Comparison of ENCODE assay signal across 17 cellular contexts in genomic region chr6:138334000-138334399, GRCh38. TPM values are rescaled to one million over a fixed set of nuclear protein-coding genes. Genes with fewer than 3 reads are reported as not detected.
DNase-seq lines count a peak whose midpoint lies in the region; ATAC-seq and TF ChIP-seq lines count a peak whose summit lies in the region.
"Had no signal": no experiment of that assay in that cellular context is flagged by ENCODE, and none has a peak within 500 bp of the region (broad histone marks: within the 10 kb centered on the region; RNA-seq: fewer than 3 reads in every experiment).

No MANE protein-coding gene starts in this region.

- intact Hi-C loops in Right ventricle myocardium inferior (cut with DNase I) (no loop called here), left ventricle myocardium inferior (cut with micrococcal nuclease) (no loop called here)

- no peak overlapping the region for H3K27ac Mint-ChIP-seq in activated CD4-positive, alpha-beta T cell treated with anti-CD3 and anti-CD28 coated beads, Interleukin-2, amount 10 ng/mL, durations not matched to agents 7 days and 5 days
- H3K27ac Mint-ChIP-seq: CD8-positive, alpha-beta memory T cell had no signal

- no peaks in the 10 kb centered on the region for H3K4me1 ChIP-seq in right atrium auricular region
- H3K4me1 ChIP-seq in left ventricle myocardium inferior: peaks cover 4% of the 10 kb centered on the region
- H3K4me1 ChIP-seq: BLaER1, Caco-2 had no signal

- no peak overlapping the region for H3K27ac ChIP-seq in right atrium auricular region
- no peak overlapping the region for H3K27ac ChIP-seq in left ventricle myocardium inferior (replicated peaks)
- H3K27ac ChIP-seq: BLaER1 had no signal

- H3K36me3 ChIP-seq in right atrium auricular region (no peaks in the 10 kb centered on the region), left ventricle myocardium inferior (no peaks in the 10 kb centered on the region)
- H3K36me3 ChIP-seq: BLaER1 had no signal

- H3K9me3 ChIP-seq in right atrium auricular region: no peaks in the 10 kb centered on the region
- H3K9me3 ChIP-seq in left ventricle myocardium inferior (replicated peaks): no peaks in the 10 kb centered on the region
- H3K9me3 ChIP-seq: BLaER1, Caco-2 had no signal

- CTCF ChIA-PET in activated CD4-positive, alpha-beta T cell treated with anti-CD3 and anti-CD28 coated beads, Interleukin-2, amount 10 ng/mL, durations not matched to agents 7 days and 5 days (lab: Charles Lee): no interaction called here

- ATAC-seq in Right ventricle myocardium inferior (peak; percentile 76), HG03108 (IDR thresholded peaks at IDR 0.05; ENCODE audit: unreplicated experiment) (no peak), HG03159 (IDR thresholded peaks at IDR 0.05; ENCODE audit: unreplicated experiment) (no peak)
- ATAC-seq: HepG2 had no signal

- H3K36me3 Mint-ChIP-seq in activated CD4-positive, alpha-beta T cell treated with anti-CD3 and anti-CD28 coated beads, Interleukin-2, amount 10 ng/mL, durations not matched to agents 7 days and 5 days (ENCODE audit: low read depth): no peaks in the 10 kb centered on the region
- H3K36me3 Mint-ChIP-seq: CD8-positive, alpha-beta memory T cell had no signal

- no peaks in the 10 kb centered on the region for H3K9me3 Mint-ChIP-seq in activated CD4-positive, alpha-beta T cell treated with anti-CD3 and anti-CD28 coated beads, Interleukin-2, amount 10 ng/mL, durations not matched to agents 7 days and 5 days
- H3K9me3 Mint-ChIP-seq: CD8-positive, alpha-beta memory T cell had no signal

- no peak for TF ChIP-seq CTCF in right atrium auricular region (IDR thresholded peaks at IDR 0.05)
- no peak for TF ChIP-seq CTCF in left ventricle myocardium inferior (IDR thresholded peaks at IDR 0.05; ENCODE audit: borderline replicate concordance)
- no peak for TF ChIP-seq CTCF in GM13976 (IDR thresholded peaks at IDR 0.05; ENCODE audit: borderline replicate concordance, control extremely low read depth, extremely low read depth, insufficient read depth, missing control alignments)

- no peaks in the 10 kb centered on the region for H3K27me3 ChIP-seq in right atrium auricular region
- H3K27me3 ChIP-seq in left ventricle myocardium inferior (ENCODE audit: low read depth): no peaks in the 10 kb centered on the region
- H3K27me3 ChIP-seq: BLaER1 had no signal

- in situ Hi-C loops in GM13976 (cut with MboI; ENCODE audit: low sequenced_read_pairs, unreplicated experiment): no loop called here

- H3K4me3 Mint-ChIP-seq in activated CD4-positive, alpha-beta T cell treated with anti-CD3 and anti-CD28 coated beads, Interleukin-2, amount 10 ng/mL, durations not matched to agents 7 days and 5 days: no peak overlapping the region
- H3K4me3 Mint-ChIP-seq: CD8-positive, alpha-beta memory T cell had no signal

- H3K4me3 ChIP-seq in right atrium auricular region: no peak overlapping the region
- H3K4me3 ChIP-seq in left ventricle myocardium inferior: no peak overlapping the region
- H3K4me3 ChIP-seq: BLaER1 had no signal

- no peaks in the 10 kb centered on the region for H3K4me1 Mint-ChIP-seq in activated CD4-positive, alpha-beta T cell treated with anti-CD3 and anti-CD28 coated beads, Interleukin-2, amount 10 ng/mL, durations not matched to agents 7 days and 5 days
- H3K4me1 Mint-ChIP-seq: CD8-positive, alpha-beta memory T cell had no signal

- no peak for DNase-seq in Right ventricle myocardium inferior (ENCODE audit: missing footprints)
- no peak for DNase-seq in right atrium auricular region (ENCODE audit: low spot score)
- peak; percentile 65 for DNase-seq in cerebellar cortex (ENCODE audit: low spot score)
- DNase-seq in left ventricle myocardium inferior: peak; percentile 21
- DNase-seq in GM13976 (ENCODE audit: low spot score): no peak
- no peak for DNase-seq in activated CD4-positive, alpha-beta T cell treated with anti-CD3 and anti-CD28 coated beads, Interleukin-2, amount 10 ng/mL, durations not matched to agents 7 days and 5 days
- DNase-seq: 8988T; AML-193; Caco-2; CD8-positive, alpha-beta memory T cell; DND-41; GF-D8; H7 had no signal

- peaks cover 11% of the 10 kb centered on the region for H3K27me3 Mint-ChIP-seq in activated CD4-positive, alpha-beta T cell treated with anti-CD3 and anti-CD28 coated beads, Interleukin-2, amount 10 ng/mL, durations not matched to agents 7 days and 5 days

- POLR2A ChIA-PET in activated CD4-positive, alpha-beta T cell treated with anti-CD3 and anti-CD28 coated beads, Interleukin-2, amount 10 ng/mL, durations not matched to agents 7 days and 5 days (lab: Charles Lee): no interaction called here

RNA-seq across cellular contexts. Expression of gene SMIM28, which starts 43.7 kb away (rescaled TPM):
- total RNA-seq in Right ventricle myocardium inferior: not detected
- not detected for total RNA-seq in right atrium auricular region
- not detected for total RNA-seq in left ventricle myocardium inferior
- total RNA-seq in activated CD4-positive, alpha-beta T cell treated with anti-CD3 and anti-CD28 coated beads, Interleukin-2, amount 10 ng/mL, durations not matched to agents 7 days and 5 days: not detected
- total RNA-seq: Caco-2; CD8-positive, alpha-beta memory T cell; HepG2 had no signal

Comparison
In these comparisons a context has a peak if more than half of its experiments do, and no peak if none do; other contexts are left out.
1. DNase-seq: peak in cerebellar cortex (single experiment) and left ventricle myocardium inferior (single experiment); none in Right ventricle myocardium inferior (single experiment), right atrium auricular region (single experiment), GM13976 (single experiment) and activated CD4-positive, alpha-beta T cell treated with anti-CD3 and anti-CD28 coated beads, Interleukin-2, amount 10 ng/mL, durations not matched to agents 7 days and 5 days (single experiment).